In genomic region chr3:50559702-50560101, GRCh38 we compare ENCODE assay signal across 28 cellular contexts. TPM values are rescaled to one million over a fixed set of nuclear protein-coding genes. Genes with fewer than 3 reads are reported as not detected.
DNase-seq lines count a peak whose midpoint lies in the region; ATAC-seq, FAIRE-seq and TF ChIP-seq lines count a peak whose summit lies in the region.
"Had no signal": no experiment of that assay in that cellular context is flagged by ENCODE, and none has a peak within 500 bp of the region (broad histone marks: within the 10 kb centered on the region; RNA-seq: fewer than 3 reads in every experiment).

No MANE protein-coding gene starts in this region.

- no peak overlapping the region for H3K4me3 Mint-ChIP-seq in HFFc6
- H3K4me3 Mint-ChIP-seq: activated CD8-positive, alpha-beta T cell treated with anti-CD3 and anti-CD28 coated beads, Interleukin-2, amount 10 ng/mL, durations not matched to agents 7 days and 5 days; brain; endodermal cell; GM23338 had no signal

- H3K27me3 ChIP-seq in bronchial epithelial cell (ENCODE audit: control insufficient read depth, insufficient read depth, low read length) (peaks cover 1% of the 10 kb centered on the region), left lung (peaks cover 0 to 6% of the 10 kb centered on the region in 2 donors)
- H3K27me3 ChIP-seq: SJSA1, transverse colon had no signal

- peaks cover 31% of the 10 kb centered on the region for H3K4me1 Mint-ChIP-seq in HFFc6 (ENCODE audit: low read depth)
- H3K4me1 Mint-ChIP-seq: endodermal cell had no signal

- TF ChIP-seq CTCF in HFFc6 (IDR thresholded peaks at IDR 0.05) (no peak), bronchial epithelial cell (IDR thresholded peaks at IDR 0.05; ENCODE audit: insufficient read depth, low read length, severe bottlenecking) (no peak), left lung (IDR thresholded peaks at IDR 0.05) (no peak)

- H3K4me1 ChIP-seq in left lung: no peaks in the 10 kb centered on the region
- H3K4me1 ChIP-seq: prostate gland, transverse colon had no signal

- H3K9me3 ChIP-seq in left lung: no peaks in the 10 kb centered on the region
- H3K9me3 ChIP-seq: prostate gland, SJSA1, transverse colon had no signal

- H3K4me3 ChIP-seq in bronchial epithelial cell (ENCODE audit: low read depth, low read length) (no peak overlapping the region), left lung (no peak overlapping the region)
- H3K4me3 ChIP-seq: coronary artery, GM23338, prostate gland, SJSA1, transverse colon had no signal

- peaks cover 9% of the 10 kb centered on the region for H3K27me3 Mint-ChIP-seq in HFFc6 (ENCODE audit: insufficient read depth)

- H3K36me3 Mint-ChIP-seq in HFFc6 (ENCODE audit: low read depth): 0 out of 2 replicates have a peak, but pooled peaks cover 4% of the 10 kb centered on the region
- H3K36me3 Mint-ChIP-seq: brain had no signal

- ATAC-seq in left lung (peak; percentile 38), GM18867 (IDR thresholded peaks at IDR 0.05; ENCODE audit: unreplicated experiment) (no peak), HG02798 (IDR thresholded peaks at IDR 0.05; ENCODE audit: poor library complexity, unreplicated experiment) (no peak)
- ATAC-seq: activated CD8-positive, alpha-beta T cell treated with anti-CD3 and anti-CD28 coated beads, Interleukin-2, amount 10 ng/mL, durations not matched to agents 7 days and 5 days; GM23338 had no signal

- DNase-seq in EL (peak; percentile 45), HFFc6 (peak; percentile 22), bronchial epithelial cell (ENCODE audit: low read depth) (peak; percentile 38), left lung (no peak), KG1 (lab: John Stamatoyannopoulos, UW) (no peak), Kasumi-1 (lab: John Stamatoyannopoulos, UW) (no peak)
- DNase-seq: activated CD4-positive, alpha-beta T cell treated with anti-CD3 and anti-CD28 coated beads for 1 hour; activated CD8-positive, alpha-beta T cell treated with anti-CD3 and anti-CD28 coated beads, Interleukin-2, amount 10 ng/mL, durations not matched to agents 7 days and 5 days; endodermal cell; GDM1; mammary epithelial cell; NCI-H1092 treated with DMSO at 0.1 percent for 48 hours; NCI-H187 treated with DMSO at 0.1 percent for 48 hours; NCI-H226; NCI-H82; stimulated activated CD8-positive, alpha-beta memory T cell treated with anti-CD3 and anti-CD28 coated beads, Interleukin-4, amount 100 ng/mL, for 48 hours; T-helper 1 cell; transverse colon had no signal

- H3K36me3 ChIP-seq in bronchial epithelial cell (ENCODE audit: control insufficient read depth, insufficient read depth, low read length): no peaks in the 10 kb centered on the region
- no peaks in the 10 kb centered on the region for H3K36me3 ChIP-seq in left lung
- H3K36me3 ChIP-seq: prostate gland, SJSA1, transverse colon had no signal

- no peak overlapping the region for H3K27ac ChIP-seq in left lung
- H3K27ac ChIP-seq: C4-2B, coronary artery, prostate gland, SJSA1, transverse colon had no signal

- no peak for FAIRE-seq in bronchial epithelial cell (lab: Jason Lieb, UNC)
- FAIRE-seq: D721Med, keratinocyte had no signal

- H3K9me3 Mint-ChIP-seq in HFFc6: no peaks in the 10 kb centered on the region
- H3K9me3 Mint-ChIP-seq: endodermal cell, GM23338 had no signal

- no peak overlapping the region for H3K27ac Mint-ChIP-seq in HFFc6
- H3K27ac Mint-ChIP-seq: activated CD8-positive, alpha-beta T cell treated with anti-CD3 and anti-CD28 coated beads, Interleukin-2, amount 10 ng/mL, durations not matched to agents 7 days and 5 days; endodermal cell; GM23338 had no signal

- intact Hi-C loops in left lung (cut with DNase I): no loop called here

RNA-seq across cellular contexts. Expression of gene C3orf18, which starts 7.8 kb away (rescaled TPM):
- 10 to 100 TPM; 12.9 to 15.5 (median 14.2) TPM for total RNA-seq in HFFc6 (2021; fragmentation: NEBNext Ultra II Directional; extraction: Animal tissue kit (Norgen Biotek cat#: 25700))
- total RNA-seq in bronchial epithelial cell (1.2 and 3.2 TPM in 2 replicates), left lung (1 to 10 TPM; 6.2 to 6.6 TPM)

RNA-seq across cellular contexts. Expression of gene HEMK1, which starts 9.6 kb away (rescaled TPM):
- total RNA-seq in HFFc6 (2021; fragmentation: NEBNext Ultra II Directional; extraction: Animal tissue kit (Norgen Biotek cat#: 25700)): 10 to 100 TPM; 17.9 to 20.7 (median 19.2) TPM
- total RNA-seq in bronchial epithelial cell (6.6 and 8.4 TPM in 2 replicates), left lung (10 to 100 TPM; 24.0 to 27.6 TPM)

RNA-seq across cellular contexts. Expression of gene CISH, which starts 51.9 kb away (rescaled TPM):
- total RNA-seq in HFFc6 (2021; fragmentation: NEBNext Ultra II Directional; extraction: Animal tissue kit (Norgen Biotek cat#: 25700)): 1 to 10 TPM in 2 of 6 experiments, under 1 TPM in 4; 0.84 to 1.4 (median 0.95) TPM
- total RNA-seq in bronchial epithelial cell: 0.26 and 0.77 TPM in 2 replicates
- total RNA-seq in left lung: 10 to 100 TPM; 42.5 to 55.2 TPM

RNA-seq across cellular contexts. Expression of gene CACNA2D2, which starts 56.3 kb away (rescaled TPM):
- under 1 TPM in 1 of 6 experiments, not detected in 5; 0.09 TPM for total RNA-seq in HFFc6 (2021; fragmentation: NEBNext Ultra II Directional; extraction: Animal tissue kit (Norgen Biotek cat#: 25700))
- total RNA-seq in bronchial epithelial cell (not detected in 2 replicates), left lung (10 to 100 TPM; 51.4 to 86.6 TPM)
- total RNA-seq: SJSA1 had no signal

RNA-seq across cellular contexts. Expression of gene MAPKAPK3, which starts 57.2 kb away (rescaled TPM):
- total RNA-seq in HFFc6 (2021; fragmentation: NEBNext Ultra II Directional; extraction: Animal tissue kit (Norgen Biotek cat#: 25700)): 10 to 100 TPM; 60.5 to 65.5 (median 62.8) TPM
- 42.9 and 47.1 TPM in 2 replicates for total RNA-seq in bronchial epithelial cell
- 100 to 1,000 TPM in 1 of 2 donors, 10 to 100 TPM in 1; 98.6 to 118 TPM for total RNA-seq in left lung

Comparison
In these comparisons a context has a peak if more than half of its experiments do, and no peak if none do; other contexts are left out.
1. DNase-seq: peak in EL (single experiment), HFFc6 (single experiment) and bronchial epithelial cell (single experiment); none in left lung (0 of 2), KG1 (single experiment) and Kasumi-1 (0 of 2).
2. RNA of gene CISH, which starts 51.9 kb away (total RNA-seq): 42.5 to 55.2 TPM in left lung; 0.84 to 1.4 TPM in HFFc6 and 0.26 to 0.77 TPM in bronchial epithelial cell; every median in the first group is over 10 times any median in the second.